9 cellular contexts compared by ENCODE assay signal in the genomic region with DNA sequence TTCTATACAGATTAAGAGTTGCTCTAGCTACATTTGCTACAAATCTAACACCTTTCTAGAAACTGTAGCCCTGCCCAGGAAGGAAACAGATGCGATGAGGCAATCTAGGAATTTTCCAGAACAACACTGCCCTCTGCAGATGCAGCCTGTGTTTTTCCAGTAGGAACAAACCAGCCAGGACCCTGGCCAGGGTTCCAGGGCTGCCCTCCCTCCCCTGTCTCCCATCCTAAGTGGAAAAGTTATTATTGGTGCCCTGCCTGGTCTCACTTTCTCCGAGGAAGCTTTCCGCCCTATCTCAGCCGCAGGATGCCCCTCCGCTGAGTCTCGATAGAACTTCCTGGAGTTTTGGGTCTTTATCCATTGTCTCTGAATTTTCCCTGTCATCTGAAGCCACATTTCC. TPM values are rescaled to one million over a fixed set of nuclear protein-coding genes. Genes with fewer than 3 reads are reported as not detected.
DNase-seq lines count a peak whose midpoint lies in the region; ATAC-seq and TF ChIP-seq lines count a peak whose summit lies in the region.
"Not testable (repeated sequence)": the region's sequence is repeated elsewhere in the genome, so short reads cannot be mapped to it uniquely, and the experiment has no call there.
"Had no signal": no experiment of that assay in that cellular context is flagged by ENCODE, and none has a peak within 500 bp of the region (broad histone marks: within the 10 kb centered on the region; RNA-seq: fewer than 3 reads in every experiment).

No MANE protein-coding gene starts in this region.

- CTCF ChIA-PET in PC-3 (lab: Charles Lee), result not testable (repeated sequence)

- POLR2A ChIA-PET in PC-3 (lab: Charles Lee; ENCODE audit: unreplicated experiment), result not testable (repeated sequence)

- not testable (repeated sequence) for H4K20me1 ChIP-seq in DND-41 (ENCODE audit: insufficient read depth, low read length); PC-3 (ENCODE audit: low read length)

- not testable (repeated sequence) for H3K27ac ChIP-seq in DND-41 (ENCODE audit: low read length); PC-3 (ENCODE audit: low read length)
- H3K27ac ChIP-seq in layer of hippocampus (ENCODE audit: low read depth, low read length) (peak overlapping the region; percentile 68), aorta (ENCODE audit: low read depth in 1 of 2, low read length in 2 of 2) (peak overlapping the region in 1 of 2 donors; percentile 17)

- peaks cover 10% of the 10 kb centered on the region for H3K36me3 ChIP-seq in DND-41 (ENCODE audit: insufficient read depth, low read length)
- not testable (repeated sequence) for H3K36me3 ChIP-seq in PC-3 (ENCODE audit: low read depth, low read length)
- H3K36me3 ChIP-seq in aorta (ENCODE audit: control insufficient read depth in 1 of 2, insufficient read depth in 2 of 2, low read length in 1 of 2), result peaks cover 0 to 12% of the 10 kb centered on the region in 2 donors

- not testable (repeated sequence) for H3K4me2 ChIP-seq in DND-41 (ENCODE audit: insufficient read depth, low read length); PC-3 (ENCODE audit: low read length)

- not testable (repeated sequence) for ATAC-seq in DND-41 (ENCODE audit: insufficient read depth, low read depth)
- peak; percentile 73 for ATAC-seq in PC-3
- ATAC-seq in aorta (ENCODE audit: low FRiP score), result peak; percentile 87

- intact Hi-C loops in PC-3 (cut with micrococcal nuclease), result loop anchor here (2.0 to 5.0 kb wide), 2 partner anchors 101 to 187 kb away; no protein-coding TSS in a partner anchor
- intact Hi-C loops in aorta (cut with DNase I), result not testable (repeated sequence)

- H3K4me3 ChIP-seq in DND-41 (ENCODE audit: low read depth in 1 of 2, low read length in 2 of 2); PC-3 (ENCODE audit: low read length); fibroblast of mammary gland (ENCODE audit: control insufficient read depth, low read depth, low read length); aorta (ENCODE audit: low read length in 2 of 2): not testable (repeated sequence)

- 7 to 16% methylated on average over 6 of the region's 6 CpGs for WGBS in aorta, 2 donors

- H2AFZ ChIP-seq in DND-41 (ENCODE audit: low read depth, low read length); PC-3 (ENCODE audit: low read length): not testable (repeated sequence)

- H3K27me3 ChIP-seq in DND-41 (ENCODE audit: insufficient read depth, low read length, poor library complexity); PC-3 (ENCODE audit: low read length); layer of hippocampus (ENCODE audit: control insufficient read depth, insufficient read depth, low read length); aorta (ENCODE audit: control insufficient read depth in 1 of 2, insufficient read depth in 2 of 2, low read length in 1 of 2): not testable (repeated sequence)

- not testable (repeated sequence) for H3K27ac Mint-ChIP-seq in osteocyte (ENCODE audit: unreplicated experiment)

- not testable (repeated sequence) for H3K4me1 Mint-ChIP-seq in osteocyte (ENCODE audit: unreplicated experiment)

- not testable (repeated sequence) for BruUV-seq in PC-3 (replicated peaks; lab: Mats Ljungman, UMichigan)

- peak; percentile 42 for TF ChIP-seq CTCF in DND-41 (IDR thresholded peaks at IDR 0.05; ENCODE audit: borderline replicate concordance, extremely low read depth, low read length, poor library complexity, severe bottlenecking)
- peak; percentile 63 for TF ChIP-seq CTCF in PC-3 (conservative IDR thresholded peaks at IDR 0.05; ENCODE audit: low read depth, low read length)
- TF ChIP-seq CTCF in fibroblast of mammary gland (conservative IDR thresholded peaks at IDR 0.05; ENCODE audit: control insufficient read depth, insufficient read depth, low read depth, low read length), result peak; percentile 48
- TF ChIP-seq CTCF in osteocyte (IDR thresholded peaks at IDR 0.05), result peak; percentile 68

- H3K36me3 Mint-ChIP-seq in osteocyte (ENCODE audit: unreplicated experiment), result not testable (repeated sequence)

- H3K9ac ChIP-seq in DND-41 (ENCODE audit: low read depth, low read length); PC-3 (ENCODE audit: low read length): not testable (repeated sequence)

- not testable (repeated sequence) for H3K4me3 Mint-ChIP-seq in osteocyte (ENCODE audit: unreplicated experiment)

- H3F3A ChIP-seq in PC-3 (ENCODE audit: low read length, unreplicated experiment), result not testable (repeated sequence)

- H3K79me2 ChIP-seq in DND-41 (ENCODE audit: insufficient read depth, low read length); PC-3 (ENCODE audit: low read length): not testable (repeated sequence)

- H3K9me3 ChIP-seq in DND-41 (ENCODE audit: insufficient read depth, low read length, severe bottlenecking); PC-3 (ENCODE audit: low read length); aorta (ENCODE audit: control insufficient read depth, low read length): not testable (repeated sequence)

- not testable (repeated sequence) for DNase-seq in DND-41; osteocyte (ENCODE audit: extremely low spot score, unreplicated experiment)
- peak; percentile 56 for DNase-seq in HT1080 (ENCODE audit: low read depth)
- DNase-seq in PC-3, result peak; percentile 56
- DNase-seq in astrocyte of the hippocampus (ENCODE audit: low read depth, low spot score), result peak; percentile 53
- peak; percentile 38 for DNase-seq in fibroblast of mammary gland (ENCODE audit: low read depth)
- peak in 1 of 2 donors; percentile 79 for DNase-seq in aorta

- H3K4me1 ChIP-seq in DND-41 (ENCODE audit: insufficient read depth, low read length); PC-3 (ENCODE audit: insufficient read depth, low read length); aorta (ENCODE audit: control insufficient read depth in 1 of 2, insufficient read depth in 2 of 2, low read length in 2 of 2): not testable (repeated sequence)

- not testable (repeated sequence) for H3K9me3 Mint-ChIP-seq in osteocyte (ENCODE audit: unreplicated experiment)

- not testable (repeated sequence) for H3K9me2 ChIP-seq in PC-3 (replicated peaks; ENCODE audit: low read length)

- not testable (repeated sequence) for H3K27me3 Mint-ChIP-seq in osteocyte (ENCODE audit: unreplicated experiment)

RNA-seq across cellular contexts. Expression of a gene that starts 60.0 kb away (rescaled TPM):
- 10.5 and 14.0 TPM in 2 replicates for total RNA-seq in HT1080 (2014; rRNA removed; shearing (Covaris generic))
- 18.5 and 20.8 TPM in 2 replicates for polyA plus RNA-seq in HT1080 (2015; cell fraction: cytosol; rRNA removed)
- 24.7 and 28.4 TPM in 2 replicates for polyA plus RNA-seq in HT1080 (2015; cell fraction: nucleus; rRNA removed)
- 14.9 and 21.9 TPM in 2 replicates for total RNA-seq in PC-3 (2014; rRNA removed)
- total RNA-seq in osteocyte, result 44.7 and 48.7 TPM in 2 replicates
- 10 to 100 TPM; 10.3 to 11.5 TPM for total RNA-seq in aorta
- 1 to 10 TPM; 4.3 to 4.8 TPM for polyA plus RNA-seq in aorta
- polyA plus RNA-seq: naive thymus-derived CD8-positive, alpha-beta T cell had no signal
